ENCODE assay signal across 8 cellular contexts in the genomic region with DNA sequence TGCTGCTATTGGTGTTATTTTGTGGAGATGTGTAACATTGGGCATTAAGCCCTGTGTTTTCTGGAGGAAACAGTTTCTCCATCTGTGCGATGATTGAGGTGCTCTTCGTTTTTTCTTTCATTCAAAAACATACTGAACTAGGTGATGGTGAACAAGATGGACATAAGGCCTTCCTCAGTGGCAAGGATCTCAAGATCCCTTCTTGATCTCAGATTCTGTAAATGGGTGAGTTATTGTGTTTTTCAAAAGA. TPM values are rescaled to one million over a fixed set of nuclear protein-coding genes. Genes with fewer than 3 reads are reported as not detected.
DNase-seq lines count a peak whose midpoint lies in the region; ATAC-seq lines count a peak whose summit lies in the region.

No MANE protein-coding gene starts in this region.

- H3K27me3 ChIP-seq in mesendoderm (ENCODE audit: insufficient read depth, low read length, poor library complexity) = no peaks in the 10 kb centered on the region

- H3K18ac ChIP-seq in mesendoderm (ENCODE audit: low read length) = peak overlapping the region; percentile 76

- H2BK120ac ChIP-seq in mesendoderm (ENCODE audit: low read depth, low read length) = no peak overlapping the region

- H3K56ac ChIP-seq in mesendoderm (ENCODE audit: low read length) = peak overlapping the region; percentile 90

- H2AK5ac ChIP-seq in mesendoderm (ENCODE audit: low read length) = no peak overlapping the region

- no peak overlapping the region for H4K5ac ChIP-seq in mesendoderm (ENCODE audit: low read length)

- no peak overlapping the region for H3K23ac ChIP-seq in mesendoderm (ENCODE audit: low read length)

- no peak overlapping the region for H2BK5ac ChIP-seq in mesendoderm (ENCODE audit: low read length)

- no peak overlapping the region for H3K27ac Mint-ChIP-seq in stimulated activated naive CD8-positive, alpha-beta T cell treated with anti-CD3 and anti-CD28 coated beads, Interleukin-15, Interleukin-2, amounts not matched to agents 100 ng/mL and 50 ng/mL, for 24 hours
- no peak overlapping the region for H3K27ac Mint-ChIP-seq in activated naive CD8-positive, alpha-beta T cell treated with anti-CD3 and anti-CD28 coated beads, Interleukin-2, amount 10 ng/mL, durations not matched to agents 7 days and 5 days

- peak overlapping the region; percentile 71 for H3K9ac ChIP-seq in mesendoderm (ENCODE audit: low read length)

- POLR2A ChIA-PET in activated naive CD8-positive, alpha-beta T cell treated with anti-CD3 and anti-CD28 coated beads, Interleukin-2, amount 10 ng/mL, durations not matched to agents 7 days and 5 days (lab: Charles Lee) = interaction anchor here (2.0 kb wide), 1 partner anchor 93 kb away, joined by 9 read pairs; a partner anchor contains a TSS

- H4K8ac ChIP-seq in mesendoderm (ENCODE audit: low read depth, low read length) = no peak overlapping the region

- H3K36me3 Mint-ChIP-seq in stimulated activated naive CD8-positive, alpha-beta T cell treated with anti-CD3 and anti-CD28 coated beads, Interleukin-15, Interleukin-2, amounts not matched to agents 100 ng/mL and 50 ng/mL, for 24 hours (ENCODE audit: low read depth) = no peaks in the 10 kb centered on the region
- no peaks in the 10 kb centered on the region for H3K36me3 Mint-ChIP-seq in activated naive CD8-positive, alpha-beta T cell treated with anti-CD3 and anti-CD28 coated beads, Interleukin-2, amount 10 ng/mL, durations not matched to agents 7 days and 5 days

- H3K79me1 ChIP-seq in mesendoderm (ENCODE audit: low read length) = no peaks in the 10 kb centered on the region

- peak overlapping the region; percentile 86 for H2BK15ac ChIP-seq in mesendoderm (replicated peaks; ENCODE audit: low read depth)

- WGBS in mesendoderm (ENCODE audit: extremely low coverage, insufficient coverage, low lambda C conversion rate) = no CpG with 5 or more reads among the region's 2 CpGs

- H3K27me3 Mint-ChIP-seq in stimulated activated naive CD8-positive, alpha-beta T cell treated with anti-CD3 and anti-CD28 coated beads, Interleukin-15, Interleukin-2, amounts not matched to agents 100 ng/mL and 50 ng/mL, for 24 hours = peaks cover 13% of the 10 kb centered on the region
- H3K27me3 Mint-ChIP-seq in activated naive CD8-positive, alpha-beta T cell treated with anti-CD3 and anti-CD28 coated beads, Interleukin-2, amount 10 ng/mL, durations not matched to agents 7 days and 5 days = peaks cover 13% of the 10 kb centered on the region

- H3K79me2 ChIP-seq in mesendoderm (ENCODE audit: control insufficient read depth, insufficient read depth, low read length) = no peaks in the 10 kb centered on the region

- H3K4ac ChIP-seq in mesendoderm (ENCODE audit: low read depth, low read length) = no peak overlapping the region

- peak overlapping the region; percentile 88 for H3K4me2 ChIP-seq in mesendoderm (ENCODE audit: low read length)

- H3K4me3 Mint-ChIP-seq in stimulated activated naive CD8-positive, alpha-beta T cell treated with anti-CD3 and anti-CD28 coated beads, Interleukin-15, Interleukin-2, amounts not matched to agents 100 ng/mL and 50 ng/mL, for 24 hours = peak overlapping the region; percentile 81
- peak overlapping the region; percentile 75 for H3K4me3 Mint-ChIP-seq in activated naive CD8-positive, alpha-beta T cell treated with anti-CD3 and anti-CD28 coated beads, Interleukin-2, amount 10 ng/mL, durations not matched to agents 7 days and 5 days

- no peaks in the 10 kb centered on the region for H3K4me1 ChIP-seq in mesendoderm (ENCODE audit: control insufficient read depth, low read depth, low read length)

- H3K4me3 ChIP-seq in mesendoderm (ENCODE audit: low read length) = no peak overlapping the region

- peaks cover 16% of the 10 kb centered on the region for H3K4me1 Mint-ChIP-seq in stimulated activated naive CD8-positive, alpha-beta T cell treated with anti-CD3 and anti-CD28 coated beads, Interleukin-15, Interleukin-2, amounts not matched to agents 100 ng/mL and 50 ng/mL, for 24 hours (ENCODE audit: low read depth)
- peaks cover 11% of the 10 kb centered on the region for H3K4me1 Mint-ChIP-seq in activated naive CD8-positive, alpha-beta T cell treated with anti-CD3 and anti-CD28 coated beads, Interleukin-2, amount 10 ng/mL, durations not matched to agents 7 days and 5 days

- no peak for ATAC-seq in stimulated activated naive CD8-positive, alpha-beta T cell treated with anti-CD3 and anti-CD28 coated beads, Interleukin-15, Interleukin-2, amounts not matched to agents 100 U/mL and 50 U/mL, for 24 hours
- no peak for ATAC-seq in activated naive CD8-positive, alpha-beta T cell treated with anti-CD3 and anti-CD28 coated beads, Interleukin-2, amount 10 ng/mL, durations not matched to agents 7 days and 5 days (ENCODE audit: low read depth)
- no peak for ATAC-seq in HG02678 (IDR thresholded peaks at IDR 0.05; ENCODE audit: unreplicated experiment)

- H3K27ac ChIP-seq in mesendoderm (ENCODE audit: low read depth, low read length) = no peak overlapping the region

- no peak for DNase-seq in stimulated activated naive CD8-positive, alpha-beta T cell treated with anti-CD3 and anti-CD28 coated beads, Interleukin-15, Interleukin-2, amounts not matched to agents 100 U/mL and 50 U/mL, for 24 hours
- no peak for DNase-seq in activated naive CD8-positive, alpha-beta T cell treated with anti-CD3 and anti-CD28 coated beads, Interleukin-2, amount 10 ng/mL, durations not matched to agents 7 days and 5 days
- no peak for DNase-seq in mesendoderm
- no peak for DNase-seq in SIG-M5 (lab: John Stamatoyannopoulos, UW)
- no peak for DNase-seq in NCI-H1092 treated with DMSO at 0.1 percent for 48 hours (lab: John Stamatoyannopoulos, UW)
- no peak for DNase-seq in amniotic stem cell (lab: John Stamatoyannopoulos, UW)

- H3K36me3 ChIP-seq in mesendoderm (ENCODE audit: control insufficient read depth, insufficient read depth, low read length) = no peaks in the 10 kb centered on the region

- no peaks in the 10 kb centered on the region for H3K9me3 Mint-ChIP-seq in stimulated activated naive CD8-positive, alpha-beta T cell treated with anti-CD3 and anti-CD28 coated beads, Interleukin-15, Interleukin-2, amounts not matched to agents 100 ng/mL and 50 ng/mL, for 24 hours
- H3K9me3 Mint-ChIP-seq in activated naive CD8-positive, alpha-beta T cell treated with anti-CD3 and anti-CD28 coated beads, Interleukin-2, amount 10 ng/mL, durations not matched to agents 7 days and 5 days = no peaks in the 10 kb centered on the region

RNA-seq across cellular contexts. Expression of a gene that starts 0.8 kb away (rescaled TPM):
- total RNA-seq in activated naive CD8-positive, alpha-beta T cell treated with anti-CD3 and anti-CD28 coated beads, Interleukin-2, amount 10 ng/mL, durations not matched to agents 7 days and 5 days = 1 to 10 TPM; 2.9 to 4.2 TPM
- polyA plus RNA-seq in mesendoderm (2013, experiment 1 of 2) = 7.7 TPM
- polyA plus RNA-seq in mesendoderm (2013, experiment 2 of 2) = 7.7 TPM
